ENCODE assay signal across 24 cellular contexts in genomic region chr2:67437132-67437531, GRCh38. TPM values are rescaled to one million over a fixed set of nuclear protein-coding genes. Genes with fewer than 3 reads are reported as not detected.
DNase-seq lines count a peak whose midpoint lies in the region; ATAC-seq, FAIRE-seq and TF ChIP-seq lines count a peak whose summit lies in the region.
"Had no signal": no experiment of that assay in that cellular context is flagged by ENCODE, and none has a peak within 500 bp of the region (broad histone marks: within the 10 kb centered on the region; RNA-seq: fewer than 3 reads in every experiment).

No MANE protein-coding gene starts in this region.

- H3K4me1 ChIP-seq in RWPE2 (ENCODE audit: insufficient read depth, poor library complexity, severe bottlenecking): peaks cover 14% of the 10 kb centered on the region
- peaks cover 8% of the 10 kb centered on the region for H3K4me1 ChIP-seq in keratinocyte (ENCODE audit: control insufficient read depth, extremely low read depth, insufficient read depth, low read length)

- H3K27me3 ChIP-seq in BJ (ENCODE audit: control insufficient read depth, insufficient read depth, low read length) (no peaks in the 10 kb centered on the region), RWPE2 (ENCODE audit: insufficient read depth, poor library complexity, severe bottlenecking) (no peaks in the 10 kb centered on the region), keratinocyte (ENCODE audit: control insufficient read depth, extremely low read depth, insufficient read depth, low read length) (no peaks in the 10 kb centered on the region)
- H3K27me3 ChIP-seq: BLaER1, cardiac muscle cell, neural progenitor cell had no signal

- H2AFZ ChIP-seq in keratinocyte (ENCODE audit: control insufficient read depth, low read length): no peak overlapping the region
- H2AFZ ChIP-seq: neural progenitor cell had no signal

- H4K20me1 ChIP-seq in keratinocyte (ENCODE audit: control insufficient read depth, extremely low read depth, insufficient read depth, low read length): no peaks in the 10 kb centered on the region
- H4K20me1 ChIP-seq: BLaER1 had no signal

- DNase-seq in BJ (ENCODE audit: low read depth) (peak; percentile 4), RWPE2 (ENCODE audit: low spot score) (no peak), keratinocyte (ENCODE audit: low read depth, low spot score) (no peak), KBM-7 (no peak), SKM-1 (lab: John Stamatoyannopoulos, UW; ENCODE audit: unreplicated experiment) (no peak), COR-L47 (lab: John Stamatoyannopoulos, UW) (no peak)
- DNase-seq: activated CD4-positive, CD25-positive, alpha-beta regulatory T cell treated with anti-CD3 and anti-CD28 coated beads, Interleukin-2, amount 50 U/mL, for 72 hours; activated CD8-positive, alpha-beta T cell treated with anti-CD3 and anti-CD28 coated beads, Interleukin-2, amount 10 ng/mL, durations not matched to agents 7 days and 5 days; activated gamma-delta T cell treated with Interleukin-2 at 50 U/mL for 16 hours; foreskin fibroblast; H9; NCI-H1092 treated with DMSO at 0.1 percent for 48 hours; NCI-H524; SHP77; substantia nigra had no signal

- H3K36me3 ChIP-seq in BJ (ENCODE audit: control insufficient read depth, insufficient read depth, low read length) (no peaks in the 10 kb centered on the region), RWPE2 (ENCODE audit: low read depth) (no peaks in the 10 kb centered on the region), keratinocyte (ENCODE audit: control insufficient read depth in 2 of 2, extremely low read depth in 1 of 2, insufficient read depth in 2 of 2, low read length in 2 of 2) (no peaks in the 10 kb centered on the region)
- H3K36me3 ChIP-seq: BLaER1, cardiac muscle cell, neural progenitor cell had no signal

- no peak overlapping the region for H3K9ac ChIP-seq in keratinocyte (ENCODE audit: control insufficient read depth, extremely low read depth, insufficient read depth, low read length)
- H3K9ac ChIP-seq: BLaER1, neural progenitor cell had no signal

- H3K4me2 ChIP-seq in keratinocyte (ENCODE audit: control insufficient read depth, extremely low read depth, insufficient read depth, low read depth, low read length): peak overlapping the region; percentile 35
- H3K4me2 ChIP-seq: BLaER1, neural progenitor cell had no signal

- CTCF ChIA-PET in BJ (lab: Yijun Ruan, JAX): no interaction called here

- dilution Hi-C loops in keratinocyte (cut with MboI; ENCODE audit: extremely low pct_ligation_motif_present, low sequenced_read_pairs): no loop called here

- POLR2A ChIA-PET in BJ (lab: Charles Lee): no interaction called here

- peak overlapping the region; percentile 45 for H3K27ac ChIP-seq in RWPE2 (ENCODE audit: poor library complexity, severe bottlenecking)
- H3K27ac ChIP-seq in keratinocyte (ENCODE audit: control insufficient read depth, insufficient read depth, low read length): no peak overlapping the region
- H3K27ac ChIP-seq: BLaER1, cardiac muscle cell, neural progenitor cell had no signal

- H3K4me3 ChIP-seq in BJ (ENCODE audit: low read depth, low read length): no peak overlapping the region
- H3K4me3 ChIP-seq in RWPE2 (ENCODE audit: severe bottlenecking): no peak overlapping the region
- no peak overlapping the region for H3K4me3 ChIP-seq in keratinocyte (ENCODE audit: control insufficient read depth in 2 of 3, extremely low read depth in 1 of 3, insufficient read depth in 2 of 3, low read depth in 1 of 3, low read length in 3 of 3)
- H3K4me3 ChIP-seq: BLaER1, cardiac muscle cell, neural progenitor cell had no signal

- H3K9me3 ChIP-seq in RWPE2 (ENCODE audit: severe bottlenecking) (no peaks in the 10 kb centered on the region), keratinocyte (ENCODE audit: control insufficient read depth, low read depth, low read length) (no peaks in the 10 kb centered on the region)

- TF ChIP-seq RAD21 in Ishikawa (IDR thresholded peaks at IDR 0.05; ENCODE audit: low read depth): no peak

- TF ChIP-seq CTCF in BJ (IDR thresholded peaks at IDR 0.05; ENCODE audit: insufficient read depth, low read depth, low read length): no peak
- no peak for TF ChIP-seq CTCF in RWPE2 (IDR thresholded peaks at IDR 0.05; ENCODE audit: poor library complexity, severe bottlenecking)
- no peak for TF ChIP-seq CTCF in keratinocyte (optimal IDR thresholded peaks at IDR 0.05 in 1 of 3, IDR thresholded peaks at IDR 0.05 in 1 of 3, conservative IDR thresholded peaks at IDR 0.05 in 1 of 3; ENCODE audit: extremely low read depth in 1 of 3, insufficient read depth in 2 of 3, low read length in 3 of 3)

- in situ Hi-C loops in KBM-7 (cut with MboI; ENCODE audit: low pct_unique_long_range_greater_than_20kb, low sequenced_read_pairs): no loop called here

- no peaks in the 10 kb centered on the region for H3K9me1 ChIP-seq in keratinocyte (ENCODE audit: control insufficient read depth, extremely low read depth, insufficient read depth, low read length)

- no peaks in the 10 kb centered on the region for H3K79me2 ChIP-seq in keratinocyte (ENCODE audit: control insufficient read depth, insufficient read depth, low read length)

- TF ChIP-seq EP300 in Ishikawa (IDR thresholded peaks at IDR 0.05; ENCODE audit: borderline replicate concordance): peak; percentile 38; the same call in 1 of the 2 replicates

- peak; percentile 80 for FAIRE-seq in keratinocyte (lab: Jason Lieb, UNC)
- FAIRE-seq: D721Med, GM18507, TTC549, urothelium cell line had no signal

- ATAC-seq in RWPE2 (ENCODE audit: low read depth) (peak; percentile 85), GM18498 (IDR thresholded peaks at IDR 0.05; ENCODE audit: unreplicated experiment) (no peak)
- ATAC-seq: activated CD8-positive, alpha-beta T cell treated with anti-CD3 and anti-CD28 coated beads, Interleukin-2, amount 10 ng/mL, durations not matched to agents 7 days and 5 days had no signal

TF ChIP-seq in Ishikawa, 13 proteins besides CTCF, POLR2A, EP300 and RAD21:
- TF ChIP-seq YY1 (IDR thresholded peaks at IDR 0.05; ENCODE audit: low read depth) (no peak), CREB1 (IDR thresholded peaks at IDR 0.05; ENCODE audit: low read depth) (no peak), ZBTB7A (IDR thresholded peaks at IDR 0.05; ENCODE audit: low read depth) (no peak), TAF1 (IDR thresholded peaks at IDR 0.05; ENCODE audit: low read depth) (no peak), TEAD4 (IDR thresholded peaks at IDR 0.05) (peak; percentile 80), FOXM1 (IDR thresholded peaks at IDR 0.05; ENCODE audit: borderline replicate concordance, low read depth) (peak; percentile 50; the same call in 1 of the 2 replicates), TCF12 (IDR thresholded peaks at IDR 0.05; ENCODE audit: low read depth) (no peak), NFIC (IDR thresholded peaks at IDR 0.05) (0 out of 2 replicates have a peak, but pooled peaks have one; percentile 17), USF1 (IDR thresholded peaks at IDR 0.05) (no peak), EGR1 (IDR thresholded peaks at IDR 0.05) (no peak), CEBPB (IDR thresholded peaks at IDR 0.05) (peak; percentile 28; the same call in 1 of the 2 replicates)
- TF ChIP-seq, protein P1, sequence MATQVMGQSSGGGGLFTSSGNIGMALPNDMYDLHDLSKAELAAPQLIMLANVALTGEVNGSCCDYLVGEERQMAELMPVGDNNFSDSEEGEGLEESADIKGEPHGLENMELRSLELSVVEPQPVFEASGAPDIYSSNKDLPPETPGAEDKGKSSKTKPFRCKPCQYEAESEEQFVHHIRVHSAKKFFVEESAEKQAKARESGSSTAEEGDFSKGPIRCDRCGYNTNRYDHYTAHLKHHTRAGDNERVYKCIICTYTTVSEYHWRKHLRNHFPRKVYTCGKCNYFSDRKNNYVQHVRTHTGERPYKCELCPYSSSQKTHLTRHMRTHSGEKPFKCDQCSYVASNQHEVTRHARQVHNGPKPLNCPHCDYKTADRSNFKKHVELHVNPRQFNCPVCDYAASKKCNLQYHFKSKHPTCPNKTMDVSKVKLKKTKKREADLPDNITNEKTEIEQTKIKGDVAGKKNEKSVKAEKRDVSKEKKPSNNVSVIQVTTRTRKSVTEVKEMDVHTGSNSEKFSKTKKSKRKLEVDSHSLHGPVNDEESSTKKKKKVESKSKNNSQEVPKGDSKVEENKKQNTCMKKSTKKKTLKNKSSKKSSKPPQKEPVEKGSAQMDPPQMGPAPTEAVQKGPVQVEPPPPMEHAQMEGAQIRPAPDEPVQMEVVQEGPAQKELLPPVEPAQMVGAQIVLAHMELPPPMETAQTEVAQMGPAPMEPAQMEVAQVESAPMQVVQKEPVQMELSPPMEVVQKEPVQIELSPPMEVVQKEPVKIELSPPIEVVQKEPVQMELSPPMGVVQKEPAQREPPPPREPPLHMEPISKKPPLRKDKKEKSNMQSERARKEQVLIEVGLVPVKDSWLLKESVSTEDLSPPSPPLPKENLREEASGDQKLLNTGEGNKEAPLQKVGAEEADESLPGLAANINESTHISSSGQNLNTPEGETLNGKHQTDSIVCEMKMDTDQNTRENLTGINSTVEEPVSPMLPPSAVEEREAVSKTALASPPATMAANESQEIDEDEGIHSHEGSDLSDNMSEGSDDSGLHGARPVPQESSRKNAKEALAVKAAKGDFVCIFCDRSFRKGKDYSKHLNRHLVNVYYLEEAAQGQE (IDR thresholded peaks at IDR 0.05; ENCODE audit: low read depth): no peak
- TF ChIP-seq, protein P2, sequence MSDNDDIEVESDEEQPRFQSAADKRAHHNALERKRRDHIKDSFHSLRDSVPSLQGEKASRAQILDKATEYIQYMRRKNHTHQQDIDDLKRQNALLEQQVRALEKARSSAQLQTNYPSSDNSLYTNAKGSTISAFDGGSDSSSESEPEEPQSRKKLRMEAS (IDR thresholded peaks at IDR 0.05): no peak
TF ChIP-seq in Ishikawa: peak in this region for 4.

RNA-seq across cellular contexts. Expression of gene ETAA1, which starts 40.0 kb away (rescaled TPM):
- polyA plus RNA-seq in BJ (2011; rRNA removed) (3.5 and 8.8 TPM in 2 replicates), keratinocyte (5.5 to 11.5 TPM (median 6.4 TPM) in 3 replicates)
- polyA minus RNA-seq in BJ (2011; rRNA and poly(A)+ RNA removed): 2.3 and 3.0 TPM in 2 replicates
- polyA plus RNA-seq in keratinocyte (2011; ENCODE audit: low read depth): 8.6 TPM
- polyA plus RNA-seq in keratinocyte (2011; cell fraction: cytosol; rRNA removed): 4.0 and 8.3 TPM in 2 replicates
- polyA plus RNA-seq in keratinocyte (2011; cell fraction: nucleus; rRNA removed): 8.5 and 11.8 TPM in 2 replicates
- 5.8 and 6.9 TPM in 2 replicates for polyA plus RNA-seq in keratinocyte (2012; ENCODE audit: low replicate concordance)
- polyA minus RNA-seq in keratinocyte: 0.39 to 8.8 TPM (median 2.7 TPM) in 3 replicates
- 5.6 TPM for polyA minus RNA-seq in keratinocyte (2011; cell fraction: cytosol; rRNA and poly(A)+ RNA removed)
- 3.2 and 7.0 TPM in 2 replicates for polyA minus RNA-seq in keratinocyte (2011; cell fraction: nucleus; rRNA and poly(A)+ RNA removed)
